Comparison of ENCODE assay signal across 24 cellular contexts in genomic region chr6:170203212-170203611, GRCh38.
DNase-seq lines count a peak whose midpoint lies in the region; ATAC-seq and TF ChIP-seq lines count a peak whose summit lies in the region.
"Had no signal": no experiment of that assay in that cellular context is flagged by ENCODE, and none has a peak within 500 bp of the region (broad histone marks: within the 10 kb centered on the region; RNA-seq: fewer than 3 reads in every experiment).

No MANE protein-coding gene starts in this region.

- H3K4me3 Mint-ChIP-seq in CD14-positive monocyte, result no peak overlapping the region
- H3K4me3 Mint-ChIP-seq: CD4-positive, alpha-beta memory T cell; central memory CD8-positive, alpha-beta T cell; neural crest cell had no signal

- peak overlapping the region in 1 of 7 donors; percentile 38 for H3K27ac Mint-ChIP-seq in CD14-positive monocyte
- H3K27ac Mint-ChIP-seq: progenitor cell of endocrine pancreas had no signal

- H3K36me3 ChIP-seq in right atrium auricular region (no peaks in the 10 kb centered on the region), heart right ventricle (no peaks in the 10 kb centered on the region)
- H3K36me3 ChIP-seq: SJSA1, suprapubic skin had no signal

- intact Hi-C loops in heart right ventricle (cut with DNase I), result no loop called here
- intact Hi-C loops in CD14-positive monocyte (cut with micrococcal nuclease), result no loop called here

- H3K36me3 Mint-ChIP-seq in CD14-positive monocyte, result no peaks in the 10 kb centered on the region

- peaks cover 0 to 5% (median 4%) of the 10 kb centered on the region in 3 donors for H3K27me3 Mint-ChIP-seq in CD14-positive monocyte (ENCODE audit: low read depth in 3 of 3)

- H3K27me3 ChIP-seq in right atrium auricular region, result no peaks in the 10 kb centered on the region
- peaks cover 0 to 2% (median 0%) of the 10 kb centered on the region in 7 donors for H3K27me3 ChIP-seq in heart right ventricle
- H3K27me3 ChIP-seq: SJSA1, suprapubic skin had no signal

- H3K4me1 ChIP-seq in right atrium auricular region, result no peaks in the 10 kb centered on the region
- H3K4me1 ChIP-seq in heart right ventricle, result peaks cover 0 to 17% (median 0%) of the 10 kb centered on the region in 9 donors
- H3K4me1 ChIP-seq: SJSA1, suprapubic skin had no signal

- no peaks in the 10 kb centered on the region for H3K9me3 ChIP-seq in right atrium auricular region
- peaks cover 0 to 9% (median 0%) of the 10 kb centered on the region in 11 donors for H3K9me3 ChIP-seq in heart right ventricle
- H3K9me3 ChIP-seq: SJSA1, suprapubic skin had no signal

- peak; percentile 3 for DNase-seq in activated CD4-positive, alpha-beta T cell treated with anti-CD3 and anti-CD28 coated beads for 1 hour
- no peak for DNase-seq in activated CD4-positive, alpha-beta T cell treated with anti-CD3 and anti-CD28 coated beads, Interleukin-2, amount 50 U/mL, for 1 hour
- DNase-seq in right atrium auricular region (ENCODE audit: low spot score) (peak; percentile 32), heart right ventricle (no peak), left lobe of liver (ENCODE audit: low spot score) (peak; percentile 14), CD14-positive monocyte (ENCODE audit: low spot score) (no peak), T-helper 9 cell (no peak), HuH-7 (ENCODE audit: low spot score) (no peak)
- DNase-seq: 8988T; activated CD4-positive, alpha-beta T cell treated with anti-CD3 and anti-CD28 coated beads for 4 hours; activated gamma-delta T cell; CD4-positive, alpha-beta memory T cell; glutamatergic neuron; KG1; NCI-H1436; NCI-H2081 treated with DMSO at 0.1 percent for 48 hours; NCI-H774; stimulated activated naive CD4-positive, alpha-beta T cell; T-helper 1 cell had no signal

- peaks cover 8 to 22% (median 15%) of the 10 kb centered on the region in 7 donors for H3K9me3 Mint-ChIP-seq in CD14-positive monocyte
- H3K9me3 Mint-ChIP-seq: central memory CD8-positive, alpha-beta T cell had no signal

- no peak for ATAC-seq in heart right ventricle
- no peak for ATAC-seq in left lobe of liver

- H3K4me3 ChIP-seq in right atrium auricular region (no peak overlapping the region), heart right ventricle (no peak overlapping the region)
- H3K4me3 ChIP-seq: SJSA1, suprapubic skin had no signal

- H3K27ac ChIP-seq in right atrium auricular region (no peak overlapping the region), heart right ventricle (no peak overlapping the region)
- H3K27ac ChIP-seq: SJSA1, suprapubic skin had no signal

- WGBS in heart right ventricle, 2 donors, result 56 to 67% methylated on average over 6 of the region's 6 CpGs

- TF ChIP-seq CTCF in right atrium auricular region (IDR thresholded peaks at IDR 0.05) (no peak), heart right ventricle (IDR thresholded peaks at IDR 0.05) (no peak), CD14-positive monocyte (IDR thresholded peaks at IDR 0.05) (no peak)

- H3K4me1 Mint-ChIP-seq in CD14-positive monocyte, result no peaks in the 10 kb centered on the region
- H3K4me1 Mint-ChIP-seq: CD4-positive, alpha-beta memory T cell; neural crest cell had no signal

Comparison
In these comparisons a context has a peak if more than half of its experiments do, and no peak if none do; other contexts are left out.
1. DNase-seq: peak in activated CD4-positive, alpha-beta T cell treated with anti-CD3 and anti-CD28 coated beads for 1 hour (single experiment), right atrium auricular region (single experiment) and left lobe of liver (single experiment); none in activated CD4-positive, alpha-beta T cell treated with anti-CD3 and anti-CD28 coated beads, Interleukin-2, amount 50 U/mL, for 1 hour (single experiment), heart right ventricle (0 of 2), CD14-positive monocyte (single experiment), T-helper 9 cell (single experiment) and HuH-7 (single experiment).